ENCODE assay signal across 13 cellular contexts in the genomic region with DNA sequence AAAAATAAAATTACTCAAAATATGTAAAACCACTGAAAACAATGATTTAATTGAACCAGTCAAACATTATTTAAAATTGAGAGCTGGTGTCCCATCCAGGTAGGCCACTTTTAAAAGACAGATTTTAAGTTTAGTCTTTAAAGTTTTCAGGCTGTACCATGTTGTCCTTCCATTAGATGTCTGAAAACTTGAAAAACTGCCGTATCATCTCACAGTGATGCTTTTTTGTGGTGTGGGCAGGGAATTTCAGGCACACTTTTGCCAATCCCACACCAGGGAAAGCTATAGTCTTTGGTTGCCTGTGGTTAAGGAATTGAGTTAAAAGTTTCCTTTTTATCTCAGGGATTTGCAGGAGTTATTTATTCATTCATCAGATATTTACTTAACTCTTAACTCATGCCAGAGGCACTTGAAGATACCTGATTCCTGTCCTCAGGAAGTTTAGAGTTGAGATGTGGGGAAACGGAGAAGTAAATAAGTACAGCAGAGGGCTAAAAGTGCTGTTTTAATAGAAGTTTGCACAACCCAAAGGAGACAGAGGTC. TPM values are rescaled to one million over a fixed set of nuclear protein-coding genes. Genes with fewer than 3 reads are reported as not detected.
A peak's percentile ranks its signal among the peaks of the same experiment; 100 is the strongest.
DNase-seq lines count a peak whose midpoint lies in the region; ATAC-seq and TF ChIP-seq lines count a peak whose summit lies in the region.
"Had no signal": no experiment of that assay in that cellular context is flagged by ENCODE, and none has a peak within 500 bp of the region (broad histone marks: within the 10 kb centered on the region; RNA-seq: fewer than 3 reads in every experiment).

No MANE protein-coding gene starts in this region.

- no peaks in the 10 kb centered on the region for H3K27me3 Mint-ChIP-seq in Calu3 (ENCODE audit: unreplicated experiment)

- no peaks in the 10 kb centered on the region for H3K36me3 ChIP-seq in DND-41 (ENCODE audit: insufficient read depth, low read length)
- no peaks in the 10 kb centered on the region for H3K36me3 ChIP-seq in OCI-LY1 (ENCODE audit: insufficient read depth, low read length)
- no peaks in the 10 kb centered on the region for H3K36me3 ChIP-seq in parathyroid adenoma (ENCODE audit: control insufficient read depth, insufficient read depth, low read length)
- H3K36me3 ChIP-seq: left ventricle myocardium inferior had no signal

- H3F3A ChIP-seq in OCI-LY1 (ENCODE audit: insufficient read depth, low read length): peaks cover 3% of the 10 kb centered on the region; the same call in 1 of the 2 replicates

- H3K79me2 ChIP-seq in DND-41 (ENCODE audit: insufficient read depth, low read length) (peaks cover 58% of the 10 kb centered on the region), OCI-LY1 (ENCODE audit: insufficient read depth, low read length) (peaks cover 64% of the 10 kb centered on the region), parathyroid adenoma (peaks cover 20% of the 10 kb centered on the region)

- no peaks in the 10 kb centered on the region for H3K27me3 ChIP-seq in DND-41 (ENCODE audit: insufficient read depth, low read length, poor library complexity)
- no peaks in the 10 kb centered on the region for H3K27me3 ChIP-seq in OCI-LY1 (ENCODE audit: insufficient read depth, low read length)
- H3K27me3 ChIP-seq in dorsolateral prefrontal cortex: no peaks in the 10 kb centered on the region
- H3K27me3 ChIP-seq in parathyroid adenoma (ENCODE audit: control insufficient read depth, insufficient read depth, low read length): no peaks in the 10 kb centered on the region

- H3K27ac ChIP-seq in DND-41 (ENCODE audit: low read length) (no peak overlapping the region), OCI-LY1 (ENCODE audit: low read depth, low read length, poor library complexity, severe bottlenecking) (peak overlapping the region; percentile 84), dorsolateral prefrontal cortex (no peak overlapping the region), parathyroid adenoma (peak overlapping the region; percentile 93)
- H3K27ac ChIP-seq: left ventricle myocardium inferior had no signal

- no peak overlapping the region for H3K4me3 Mint-ChIP-seq in Calu3 (ENCODE audit: low read depth, unreplicated experiment)
- H3K4me3 Mint-ChIP-seq: endodermal cell had no signal

- TF ChIP-seq CTCF in DND-41 (IDR thresholded peaks at IDR 0.05; ENCODE audit: borderline replicate concordance, extremely low read depth, low read length, poor library complexity, severe bottlenecking) (no peak), OCI-LY1 (IDR thresholded peaks at IDR 0.05; ENCODE audit: low read length) (no peak), dorsolateral prefrontal cortex (IDR thresholded peaks at IDR 0.05 in 54 of 56, conservative IDR thresholded peaks at IDR 0.05 in 2 of 56; ENCODE audit: low read depth in 1 of 56, partially characterized antibody in 56 of 56) (no peak), parathyroid adenoma (IDR thresholded peaks at IDR 0.05) (no peak), Calu3 (IDR thresholded peaks at IDR 0.05; ENCODE audit: unreplicated experiment) (no peak)

- peaks cover 20% of the 10 kb centered on the region; the same call in 1 of the 2 replicates for H4K20me1 ChIP-seq in DND-41 (ENCODE audit: insufficient read depth, low read length)
- no peaks in the 10 kb centered on the region for H4K20me1 ChIP-seq in OCI-LY1 (ENCODE audit: insufficient read depth, low read length)

- H3K4me1 ChIP-seq in DND-41 (ENCODE audit: insufficient read depth, low read length) (peaks cover 36% of the 10 kb centered on the region), OCI-LY1 (ENCODE audit: insufficient read depth, low read length, severe bottlenecking) (peaks cover 41% of the 10 kb centered on the region), parathyroid adenoma (peaks cover 19% of the 10 kb centered on the region)

- H3K9me3 Mint-ChIP-seq in Calu3 (ENCODE audit: low read depth, unreplicated experiment): no peaks in the 10 kb centered on the region
- H3K9me3 Mint-ChIP-seq: endodermal cell had no signal

- H3K27ac Mint-ChIP-seq in Calu3 (ENCODE audit: unreplicated experiment): no peak overlapping the region
- H3K27ac Mint-ChIP-seq: endodermal cell had no signal

- no peak for ATAC-seq in DND-41 (ENCODE audit: insufficient read depth, low read depth)
- ATAC-seq in GM21447 (IDR thresholded peaks at IDR 0.05; ENCODE audit: unreplicated experiment): no peak
- ATAC-seq: Right ventricle myocardium inferior had no signal

- H3K4me2 ChIP-seq in DND-41 (ENCODE audit: insufficient read depth, low read length) (peak overlapping the region; percentile 76; the same call in 1 of the 2 replicates), OCI-LY1 (ENCODE audit: low read length) (peak overlapping the region; percentile 94), parathyroid adenoma (ENCODE audit: low read length) (peak overlapping the region; percentile 8)

- no peaks in the 10 kb centered on the region for H3K9me2 ChIP-seq in OCI-LY1 (ENCODE audit: low read depth, low read length)

- H3K36me3 Mint-ChIP-seq in Calu3 (ENCODE audit: insufficient read depth, unreplicated experiment): peaks cover 30% of the 10 kb centered on the region

- no peak for DNase-seq in DND-41
- DNase-seq in dorsolateral prefrontal cortex: no peak
- DNase-seq in islet precursor cell: no peak
- DNase-seq in Calu3: no peak
- DNase-seq: DMS 273 treated with DMSO at 0.1 percent for 48 hours, endodermal cell, left ventricle myocardium inferior, NCI-H1694, NCI-H526 had no signal

- intact Hi-C loops in dorsolateral prefrontal cortex (cut with DNase I) (no loop called here), Calu3 (cut with micrococcal nuclease; ENCODE audit: unreplicated experiment) (no loop called here)

- H3K9ac ChIP-seq in DND-41 (ENCODE audit: low read depth, low read length) (no peak overlapping the region), OCI-LY1 (ENCODE audit: low read length) (peak overlapping the region; percentile 71), parathyroid adenoma (no peak overlapping the region)

- CTCF ChIA-PET in Calu3 (lab: Charles Lee): interaction anchor here (0.6 kb wide), 1 partner anchor 277 kb away, joined by 5 read pairs; no protein-coding TSS in a partner anchor

- H3K9me3 ChIP-seq in DND-41 (ENCODE audit: insufficient read depth, low read length, severe bottlenecking): no peaks in the 10 kb centered on the region
- H3K9me3 ChIP-seq in OCI-LY1 (ENCODE audit: low read length): no peaks in the 10 kb centered on the region
- H3K9me3 ChIP-seq in parathyroid adenoma (ENCODE audit: control insufficient read depth, low read length): no peaks in the 10 kb centered on the region
- H3K9me3 ChIP-seq: left ventricle myocardium inferior had no signal

- no peak overlapping the region for H3K4me3 ChIP-seq in DND-41 (ENCODE audit: low read depth in 1 of 2, low read length in 2 of 2)
- H3K4me3 ChIP-seq in OCI-LY1 (ENCODE audit: low read depth, low read length, poor library complexity, severe bottlenecking): peak overlapping the region; percentile 73
- peak overlapping the region in 41 of 59 donors; percentile 4 to 90 (median 81) for H3K4me3 ChIP-seq in dorsolateral prefrontal cortex
- no peak overlapping the region for H3K4me3 ChIP-seq in parathyroid adenoma (ENCODE audit: low read depth, low read length)
- H3K4me3 ChIP-seq: left ventricle myocardium inferior had no signal

- H3K4me1 Mint-ChIP-seq in Calu3 (ENCODE audit: low read depth, unreplicated experiment): peaks cover 27% of the 10 kb centered on the region

- H2AFZ ChIP-seq in DND-41 (ENCODE audit: low read depth, low read length): no peak overlapping the region
- no peak overlapping the region for H2AFZ ChIP-seq in OCI-LY1 (ENCODE audit: low read length)
- no peak overlapping the region for H2AFZ ChIP-seq in parathyroid adenoma

- BruUV-seq in Calu3 (replicated peaks; lab: Mats Ljungman, UMichigan): no TSS peak

RNA-seq across cellular contexts. Expression of gene SNTB2, which starts 3.2 kb away (rescaled TPM):
- 10 to 100 TPM; 24.5 to 81.3 (median 36.6) TPM for total RNA-seq in dorsolateral prefrontal cortex
- total RNA-seq in Calu3 (2022): 27.5 and 29.3 TPM in 2 replicates

RNA-seq across cellular contexts. Expression of gene UTP4, which starts 57.7 kb away (rescaled TPM):
- 10 to 100 TPM; 24.8 to 57.1 (median 40.2) TPM for total RNA-seq in dorsolateral prefrontal cortex
- total RNA-seq in Calu3 (2022): 113 and 116 TPM in 2 replicates

RNA-seq across cellular contexts. Expression of gene CHTF8, which starts 57.7 kb away (rescaled TPM):
- total RNA-seq in dorsolateral prefrontal cortex (10 to 100 TPM; 40.8 to 90.1 (median 64.5) TPM), Calu3 (2022) (131 and 146 TPM in 2 replicates)

Comparison
In these comparisons a context has a peak if more than half of its experiments do, and no peak if none do; other contexts are left out.
1. H3K27ac ChIP-seq: peak in OCI-LY1 (single experiment) and parathyroid adenoma (single experiment); none in DND-41 (single experiment) and dorsolateral prefrontal cortex (0 of 59).
2. H3K4me2 ChIP-seq: peak in every context shown above with its lines; median percentile 94 in OCI-LY1; 76 in DND-41; 8 in parathyroid adenoma.
3. H3K4me3 ChIP-seq: peak in OCI-LY1 (single experiment) and dorsolateral prefrontal cortex (41 of 59); none in DND-41 (0 of 2) and parathyroid adenoma (single experiment).